ENCODE assay signal across 1 cellular context in genomic region chr17:7038025-7038862, GRCh38.
TF ChIP-seq lines count a peak whose summit lies in the region.

No MANE protein-coding gene starts in this region.

TF ChIP-seq in HepG2, 621 proteins besides CTCF, POLR2A, EP300 and RAD21 (continued from another document and continues in another):
- 0 out of 2 replicates have a peak, but pooled peaks have one; percentile 11 for TF ChIP-seq HMGXB3 (CRISPR knock-in tag; IDR thresholded peaks at IDR 0.05; ENCODE audit: borderline replicate concordance)
- no peak for TF ChIP-seq MNT (IDR thresholded peaks at IDR 0.05)
- TF ChIP-seq PHF5A (CRISPR knock-in tag; IDR thresholded peaks at IDR 0.05; ENCODE audit: low read depth, unreplicated experiment), result no peak
- TF ChIP-seq TEAD3 (CRISPR knock-in tag; optimal IDR thresholded peaks at IDR 0.05; ENCODE audit: borderline replicate concordance), result no peak
- TF ChIP-seq HBP1 (CRISPR knock-in tag; IDR thresholded peaks at IDR 0.05; ENCODE audit: low read depth), result no peak
- no peak for TF ChIP-seq JARID2 (CRISPR knock-in tag; IDR thresholded peaks at IDR 0.05; ENCODE audit: insufficient replicate concordance)
- TF ChIP-seq CC2D1A (CRISPR knock-in tag; IDR thresholded peaks at IDR 0.05), result no peak
- no peak for TF ChIP-seq TGIF2 (CRISPR knock-in tag; IDR thresholded peaks at IDR 0.05)
- TF ChIP-seq ATRX (CRISPR knock-in tag; IDR thresholded peaks at IDR 0.05; ENCODE audit: borderline replicate concordance), result no peak
- no peak for TF ChIP-seq ZNF20 (CRISPR knock-in tag; IDR thresholded peaks at IDR 0.05)
- no peak for TF ChIP-seq SRSF9 (IDR thresholded peaks at IDR 0.05; ENCODE audit: borderline replicate concordance, insufficient read depth, low read depth, low read length, poor library complexity, severe bottlenecking)
- no peak for TF ChIP-seq ATM (IDR thresholded peaks at IDR 0.05; ENCODE audit: borderline replicate concordance)
- no peak for TF ChIP-seq HOXA3 (CRISPR knock-in tag; IDR thresholded peaks at IDR 0.05)
- no peak for TF ChIP-seq KIAA2018 (CRISPR knock-in tag; IDR thresholded peaks at IDR 0.05; ENCODE audit: borderline replicate concordance)
- TF ChIP-seq ZGPAT (CRISPR knock-in tag; IDR thresholded peaks at IDR 0.05), result no peak
- TF ChIP-seq U2AF1 (optimal IDR thresholded peaks at IDR 0.05; ENCODE audit: low read depth, low read length), result no peak
- no peak for TF ChIP-seq SCMH1 (CRISPR knock-in tag; IDR thresholded peaks at IDR 0.05; ENCODE audit: borderline replicate concordance)
- TF ChIP-seq AKAP8 (CRISPR knock-in tag; IDR thresholded peaks at IDR 0.05), result no peak
- no peak for TF ChIP-seq THAP8 (CRISPR knock-in tag; IDR thresholded peaks at IDR 0.05; ENCODE audit: borderline replicate concordance)
- no peak for TF ChIP-seq WIZ (CRISPR knock-in tag; IDR thresholded peaks at IDR 0.05)
- TF ChIP-seq ZNF512 (CRISPR knock-in tag; IDR thresholded peaks at IDR 0.05), result no peak
- TF ChIP-seq KDM2A (CRISPR knock-in tag; IDR thresholded peaks at IDR 0.05; ENCODE audit: borderline replicate concordance, low read depth), result 0 out of 2 replicates have a peak, but pooled peaks have one; percentile 11
- TF ChIP-seq KLF16 (CRISPR knock-in tag; IDR thresholded peaks at IDR 0.05), result no peak
- 0 out of 2 replicates have a peak, but pooled peaks have one; percentile 25 for TF ChIP-seq ZMYM2 (CRISPR knock-in tag; IDR thresholded peaks at IDR 0.05)
- TF ChIP-seq ZNF121 (CRISPR knock-in tag; IDR thresholded peaks at IDR 0.05), result no peak
- TF ChIP-seq ATF7 (IDR thresholded peaks at IDR 0.05), result no peak
- TF ChIP-seq ATF7 (CRISPR knock-in tag; IDR thresholded peaks at IDR 0.05), result no peak
- TF ChIP-seq TFE3 (CRISPR knock-in tag; IDR thresholded peaks at IDR 0.05), result no peak
- peak; percentile 38; the same call in 1 of the 2 replicates for TF ChIP-seq PAXIP1 (CRISPR knock-in tag; conservative IDR thresholded peaks at IDR 0.05)
- peak; percentile 92 for TF ChIP-seq ZBTB7A (CRISPR knock-in tag; IDR thresholded peaks at IDR 0.05)
